ENCODE assay signal across 1 cellular context in genomic region chr7:99095698-99096097, GRCh38.
A peak's percentile ranks its signal among the peaks of the same experiment; 100 is the strongest.
TF ChIP-seq lines count a peak whose summit lies in the region.

No MANE protein-coding gene starts in this region.

TF ChIP-seq in liver, 16 proteins besides CTCF, POLR2A, EP300 and RAD21:
- TF ChIP-seq ATF3 (IDR thresholded peaks at IDR 0.05) (no peak), RXRA (IDR thresholded peaks at IDR 0.05) (no peak), NR2F2 (IDR thresholded peaks at IDR 0.05) (peak; percentile 19)
TF ChIP-seq in liver: peak in this region for 1.
